Comparison of ENCODE assay signal across 17 cellular contexts in the genomic region with DNA sequence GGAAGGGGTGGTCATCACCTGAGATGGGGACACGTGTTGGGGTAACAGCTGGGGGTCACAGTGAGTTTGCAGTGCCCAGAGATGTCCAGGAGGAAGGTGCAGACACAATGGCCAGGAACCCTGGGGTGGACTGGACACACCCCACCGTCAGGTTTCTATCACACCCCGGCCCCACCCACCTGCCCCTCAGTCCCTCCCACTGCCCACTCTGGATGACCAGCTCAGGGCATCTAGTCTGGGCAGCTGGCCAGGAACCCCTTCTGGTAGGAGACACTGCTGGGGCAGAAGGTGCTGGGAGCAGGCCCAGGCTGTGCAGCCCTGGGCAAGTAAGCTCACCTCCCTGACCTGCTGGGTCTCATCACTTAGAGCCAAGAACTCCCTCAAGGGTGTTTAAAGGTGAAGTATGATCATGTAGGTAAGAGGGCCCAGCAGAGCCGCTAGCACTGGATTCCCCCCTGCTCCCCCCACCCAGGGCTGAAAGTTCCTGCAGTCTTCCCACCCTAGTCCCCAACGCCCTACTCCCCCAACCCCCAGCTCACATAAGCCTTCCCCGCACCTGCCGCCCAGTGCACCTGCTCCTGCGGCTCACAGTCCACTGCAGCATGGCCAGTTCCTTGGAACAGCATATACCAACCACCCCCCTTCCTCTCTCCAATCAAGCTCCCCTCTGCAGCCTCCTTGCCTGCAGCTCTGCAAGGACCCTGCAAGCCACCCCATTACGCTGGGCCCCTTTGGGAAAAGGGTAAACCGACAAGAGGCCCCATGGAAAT. TPM values are rescaled to one million over a fixed set of nuclear protein-coding genes. Genes with fewer than 3 reads are reported as not detected.
A peak's percentile ranks its signal among the peaks of the same experiment; 100 is the strongest.
DNase-seq lines count a peak whose midpoint lies in the region; ATAC-seq and TF ChIP-seq lines count a peak whose summit lies in the region.
"Had no signal": no experiment of that assay in that cellular context is flagged by ENCODE, and none has a peak within 500 bp of the region (broad histone marks: within the 10 kb centered on the region; RNA-seq: fewer than 3 reads in every experiment).

No MANE protein-coding gene starts in this region.

- ATAC-seq in right cardiac atrium (no peak), left ventricle myocardium superior (no peak), HG02885 (IDR thresholded peaks at IDR 0.05; ENCODE audit: poor library complexity, unreplicated experiment) (no peak), HG02763 (IDR thresholded peaks at IDR 0.05; ENCODE audit: unreplicated experiment) (no peak)
- ATAC-seq: Panc1 had no signal

- intact Hi-C loops in right cardiac atrium (cut with DNase I) (no loop called here), left ventricle myocardium superior (cut with micrococcal nuclease) (no loop called here), vagina (cut with DNase I) (no loop called here)

- peaks cover 25% of the 10 kb centered on the region for H4K20me1 ChIP-seq in osteoblast (ENCODE audit: insufficient read depth, low read length)

- H3K79me2 ChIP-seq in osteoblast (ENCODE audit: insufficient read depth, low read length): peaks cover 67% of the 10 kb centered on the region

- DNase-seq in right cardiac atrium: peak; percentile 25 to 61 (median 54)
- DNase-seq in left ventricle myocardium superior: no peak
- peak; percentile 66 for DNase-seq in osteoblast (ENCODE audit: insufficient read length, low spot score, missing footprints)
- DNase-seq in vagina (ENCODE audit: extremely low spot score in 2 of 2): no peak
- no peak for DNase-seq in HPDE6-E6E7 (ENCODE audit: extremely low spot score)
- DNase-seq: CD4-positive, CD25-positive, alpha-beta regulatory T cell; DMS79 treated with DMSO at 0.1 percent for 48 hours; H7; Kasumi-1; NCI-H1105 treated with DMSO at 0.1 percent for 48 hours; NCI-H187; NCI-H774; SK-N-SH had no signal

- H2AFZ ChIP-seq in osteoblast (ENCODE audit: low read length): no peak overlapping the region

- H3K27me3 ChIP-seq in right cardiac atrium (ENCODE audit: control insufficient read depth, insufficient read depth): no peaks in the 10 kb centered on the region
- H3K27me3 ChIP-seq in osteoblast (ENCODE audit: insufficient read depth, low read length): no peaks in the 10 kb centered on the region
- no peaks in the 10 kb centered on the region for H3K27me3 ChIP-seq in vagina

- 89% methylated on average over 10 of the region's 10 CpGs for WGBS in right cardiac atrium

- H3K36me3 ChIP-seq in osteoblast (ENCODE audit: insufficient read depth, low read length) (no peaks in the 10 kb centered on the region), vagina (no peaks in the 10 kb centered on the region)

- H3K4me2 ChIP-seq in osteoblast (ENCODE audit: insufficient read depth, low read length): no peak overlapping the region
- H3K4me2 ChIP-seq: SK-N-SH had no signal

- H3K9me3 ChIP-seq in right cardiac atrium (ENCODE audit: control insufficient read depth, low read length): no peaks in the 10 kb centered on the region
- no peaks in the 10 kb centered on the region for H3K9me3 ChIP-seq in osteoblast (ENCODE audit: low read depth, low read length)
- H3K9me3 ChIP-seq in vagina: no peaks in the 10 kb centered on the region
- H3K9me3 ChIP-seq: SK-N-SH had no signal

- H3K4me1 ChIP-seq in right cardiac atrium (ENCODE audit: control insufficient read depth, insufficient read depth, low read length) (peaks cover 4% of the 10 kb centered on the region), osteoblast (ENCODE audit: insufficient read depth, low read length) (peaks cover 38% of the 10 kb centered on the region), vagina (peaks cover 67% of the 10 kb centered on the region)

- H3K4me3 ChIP-seq in right cardiac atrium (ENCODE audit: low read length): no peak overlapping the region
- no peak overlapping the region for H3K4me3 ChIP-seq in osteoblast (ENCODE audit: insufficient read depth, low read length)
- H3K4me3 ChIP-seq in vagina: no peak overlapping the region

- H3K27ac ChIP-seq in right cardiac atrium (ENCODE audit: low read length): no peak overlapping the region
- peak overlapping the region; percentile 10 for H3K27ac ChIP-seq in cingulate gyrus (ENCODE audit: low read depth, low read length)
- H3K27ac ChIP-seq in osteoblast (ENCODE audit: low read depth, low read length): no peak overlapping the region
- peak overlapping the region; percentile 95 for H3K27ac ChIP-seq in vagina

- TF ChIP-seq POLR2A in vagina (IDR thresholded peaks at IDR 0.05): no peak

- TF ChIP-seq CTCF in osteoblast (IDR thresholded peaks at IDR 0.05; ENCODE audit: extremely low read depth, low read depth, low read length) (no peak), vagina (IDR thresholded peaks at IDR 0.05) (no peak)

RNA-seq across cellular contexts. Expression of a gene that starts 17.3 kb away (rescaled TPM):
- 10 to 100 TPM in 3 of 4 donors, 1 to 10 TPM in 1; 6.6 to 12.0 (median 10.4) TPM for total RNA-seq in right cardiac atrium
- 5.9 TPM for polyA plus RNA-seq in right cardiac atrium
- total RNA-seq in left ventricle myocardium superior: 15.0 TPM
- 83.7 and 85.4 TPM in 2 replicates for total RNA-seq in osteoblast
- total RNA-seq in vagina: 60.9 TPM

Comparison
In these comparisons a context has a peak if more than half of its experiments do, and no peak if none do; other contexts are left out.
1. DNase-seq: peak in right cardiac atrium (3 of 3) and osteoblast (single experiment); none in left ventricle myocardium superior (single experiment), vagina (0 of 2) and HPDE6-E6E7 (single experiment).
2. H3K27ac ChIP-seq: peak in cingulate gyrus (single experiment) and vagina (single experiment); none in right cardiac atrium (single experiment) and osteoblast (single experiment).